In the genomic region with DNA sequence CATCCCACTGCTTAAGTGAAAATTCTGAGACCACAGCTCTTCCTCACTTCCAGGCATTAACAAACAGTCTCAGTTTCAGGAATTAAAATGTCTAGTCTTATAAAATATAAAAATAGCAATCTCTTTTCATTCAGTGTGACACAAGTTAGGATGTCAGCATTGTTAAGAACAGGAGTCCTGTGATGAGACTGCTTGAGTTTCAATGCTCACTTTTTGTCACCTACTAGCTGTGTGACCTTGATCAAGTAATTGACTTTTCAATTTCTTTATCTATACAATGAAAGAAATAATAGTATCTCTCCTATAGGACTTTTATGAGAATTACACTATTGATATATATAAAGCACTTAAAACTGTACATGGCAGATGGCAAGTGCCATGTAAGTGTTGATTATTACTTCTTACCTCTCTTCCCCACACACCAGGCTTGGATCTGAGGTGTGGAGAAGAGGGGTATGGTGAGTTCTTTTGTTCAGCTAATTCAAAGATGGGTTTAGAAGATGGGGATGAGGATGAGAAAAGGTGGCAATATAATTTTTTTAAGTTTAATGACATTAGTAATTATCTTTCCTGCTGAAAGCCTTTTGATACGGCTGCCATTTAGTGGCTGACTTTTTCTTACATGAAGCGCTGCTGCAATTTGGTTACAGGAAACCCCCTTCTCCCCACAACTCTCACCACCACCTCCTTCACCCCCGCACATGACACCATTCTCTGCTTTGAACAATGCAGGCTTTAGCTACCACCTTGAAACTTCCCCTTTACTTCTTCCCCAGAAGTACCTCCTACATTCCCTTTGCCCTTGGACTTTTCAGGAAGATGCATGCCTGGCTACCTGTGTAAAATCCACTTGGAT, we compare ENCODE assay signal across 9 cellular contexts. TPM values are rescaled to one million over a fixed set of nuclear protein-coding genes. Genes with fewer than 3 reads are reported as not detected.
DNase-seq lines count a peak whose midpoint lies in the region; ATAC-seq and TF ChIP-seq lines count a peak whose summit lies in the region.
"Had no signal": no experiment of that assay in that cellular context is flagged by ENCODE, and none has a peak within 500 bp of the region (broad histone marks: within the 10 kb centered on the region; RNA-seq: fewer than 3 reads in every experiment).

No MANE protein-coding gene starts in this region.

- TF ChIP-seq CTCF in ovary (IDR thresholded peaks at IDR 0.05) (no peak), breast epithelium (IDR thresholded peaks at IDR 0.05) (no peak)

- no peak overlapping the region for H3K27ac ChIP-seq in ovary
- no peak overlapping the region for H3K27ac ChIP-seq in breast epithelium
- H3K27ac ChIP-seq: SK-N-MC had no signal

- no peak for TF ChIP-seq EP300 in ovary (IDR thresholded peaks at IDR 0.05)

- H3K4me1 ChIP-seq in ovary (ENCODE audit: insufficient read depth): no peaks in the 10 kb centered on the region
- H3K4me1 ChIP-seq in breast epithelium: no peaks in the 10 kb centered on the region

- H3K36me3 ChIP-seq in ovary: no peaks in the 10 kb centered on the region
- no peaks in the 10 kb centered on the region for H3K36me3 ChIP-seq in breast epithelium

- 90 to 94% (median 93%) methylated on average over 3 of the region's 3 CpGs for WGBS in ovary, 3 donors

- peak; percentile 98 for ATAC-seq in HG03066 (IDR thresholded peaks at IDR 0.05; ENCODE audit: low read depth, unreplicated experiment)
- ATAC-seq in activated T-cell treated with anti-CD3 and anti-CD28 coated beads, Interleukin-2, amount 50 U/mL, for 4 hours: peak; percentile 93 to 96

- no peaks in the 10 kb centered on the region for H3K27me3 ChIP-seq in ovary
- H3K27me3 ChIP-seq in breast epithelium: no peaks in the 10 kb centered on the region

- no peaks in the 10 kb centered on the region for H3K9me3 ChIP-seq in ovary
- H3K9me3 ChIP-seq in breast epithelium: no peaks in the 10 kb centered on the region

- H3K4me3 Mint-ChIP-seq in activated T-cell treated with anti-CD3 and anti-CD28 coated beads, Interleukin-2, amount 50 U/mL, for 4 hours: peak overlapping the region; percentile 30
- peak overlapping the region; percentile 38 for H3K4me3 Mint-ChIP-seq in stimulated activated naive CD8-positive, alpha-beta T cell treated with anti-CD3 and anti-CD28 coated beads, Interleukin-15, Interleukin-2, amounts not matched to agents 100 ng/mL and 50 ng/mL, for 24 hours

- H3K9me3 Mint-ChIP-seq in activated T-cell treated with anti-CD3 and anti-CD28 coated beads, Interleukin-2, amount 50 U/mL, for 4 hours: no peaks in the 10 kb centered on the region
- no peaks in the 10 kb centered on the region for H3K9me3 Mint-ChIP-seq in stimulated activated naive CD8-positive, alpha-beta T cell treated with anti-CD3 and anti-CD28 coated beads, Interleukin-15, Interleukin-2, amounts not matched to agents 100 ng/mL and 50 ng/mL, for 24 hours

- H3K4me3 ChIP-seq in ovary (no peak overlapping the region), breast epithelium (no peak overlapping the region)
- H3K4me3 ChIP-seq: SK-N-MC had no signal

- intact Hi-C loops in ovary (cut with DNase I): no loop called here
- intact Hi-C loops in breast epithelium (cut with DNase I; ENCODE audit: low total_unique reads): no loop called here

- no peaks in the 10 kb centered on the region for H3K36me3 Mint-ChIP-seq in activated T-cell treated with anti-CD3 and anti-CD28 coated beads, Interleukin-2, amount 50 U/mL, for 4 hours (ENCODE audit: insufficient read depth)
- H3K36me3 Mint-ChIP-seq in stimulated activated naive CD8-positive, alpha-beta T cell treated with anti-CD3 and anti-CD28 coated beads, Interleukin-15, Interleukin-2, amounts not matched to agents 100 ng/mL and 50 ng/mL, for 24 hours (ENCODE audit: low read depth): no peaks in the 10 kb centered on the region

- peaks cover 15% of the 10 kb centered on the region for H3K4me1 Mint-ChIP-seq in activated T-cell treated with anti-CD3 and anti-CD28 coated beads, Interleukin-2, amount 50 U/mL, for 4 hours (ENCODE audit: low read depth)
- peaks cover 16% of the 10 kb centered on the region for H3K4me1 Mint-ChIP-seq in stimulated activated naive CD8-positive, alpha-beta T cell treated with anti-CD3 and anti-CD28 coated beads, Interleukin-15, Interleukin-2, amounts not matched to agents 100 ng/mL and 50 ng/mL, for 24 hours (ENCODE audit: low read depth)

- no peak for TF ChIP-seq POLR2A in ovary (IDR thresholded peaks at IDR 0.05)
- no peak for TF ChIP-seq POLR2A in breast epithelium (IDR thresholded peaks at IDR 0.05)

- peaks cover 11% of the 10 kb centered on the region for H3K27me3 Mint-ChIP-seq in activated T-cell treated with anti-CD3 and anti-CD28 coated beads, Interleukin-2, amount 50 U/mL, for 4 hours (ENCODE audit: low read depth)
- H3K27me3 Mint-ChIP-seq in stimulated activated naive CD8-positive, alpha-beta T cell treated with anti-CD3 and anti-CD28 coated beads, Interleukin-15, Interleukin-2, amounts not matched to agents 100 ng/mL and 50 ng/mL, for 24 hours: peaks cover 34% of the 10 kb centered on the region

- peak; percentile 33 for DNase-seq in activated T-cell treated with anti-CD3 and anti-CD28 coated beads for 24 hours (ENCODE audit: low read depth)
- no peak for DNase-seq in activated T-cell treated with anti-CD3 and anti-CD28 coated beads, Interleukin-2, amount 50 U/mL, for 1 hour
- no peak for DNase-seq in activated T-cell treated with anti-CD3 and anti-CD28 coated beads, Interleukin-2, amount 50 U/mL, for 4 hours
- DNase-seq in central memory CD4-positive, alpha-beta T cell: no peak
- DNase-seq in ovary: no peak
- no peak for DNase-seq in breast epithelium (ENCODE audit: low spot score in 2 of 2)

- H3K27ac Mint-ChIP-seq in stimulated activated naive CD8-positive, alpha-beta T cell treated with anti-CD3 and anti-CD28 coated beads, Interleukin-15, Interleukin-2, amounts not matched to agents 100 ng/mL and 50 ng/mL, for 24 hours: peak overlapping the region; percentile 19

RNA-seq across cellular contexts. Expression of a gene that starts 20.8 kb away (rescaled TPM):
- not detected for total RNA-seq in activated T-cell treated with anti-CD3 and anti-CD28 coated beads, Interleukin-2, amount 50 U/mL, for 4 hours
- total RNA-seq in ovary (under 1 TPM in 1 of 7 donors, not detected in 6; 0.20 TPM), breast epithelium (under 1 TPM in 1 of 3 donors, not detected in 2; 0.15 TPM)
- polyA plus RNA-seq in ovary: not detected
